Comparison of ENCODE assay signal across 8 cellular contexts in the genomic region with DNA sequence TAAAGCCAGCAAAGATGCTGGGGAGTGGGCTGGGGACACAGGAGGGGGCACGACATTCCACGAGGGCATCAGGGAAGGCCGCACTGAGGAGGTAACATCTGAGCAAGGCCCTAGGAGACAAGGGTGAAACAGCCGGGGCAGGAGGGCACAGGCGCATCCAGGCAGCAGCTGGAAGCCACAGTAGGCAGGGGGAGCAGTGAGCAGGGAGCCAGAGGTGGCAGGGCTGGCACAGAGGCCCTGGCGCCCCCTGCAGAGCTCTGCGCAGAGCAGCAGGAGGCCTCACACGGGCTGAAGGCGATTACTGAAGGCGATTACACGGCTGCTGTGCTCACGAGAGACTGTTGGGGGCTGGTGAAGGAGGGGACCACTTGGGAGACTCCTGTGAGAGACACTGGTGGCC. TPM values are rescaled to one million over a fixed set of nuclear protein-coding genes. Genes with fewer than 3 reads are reported as not detected.
DNase-seq lines count a peak whose midpoint lies in the region; ATAC-seq lines count a peak whose summit lies in the region.

No MANE protein-coding gene starts in this region.

- H3K27me3 Mint-ChIP-seq in activated T-cell treated with anti-CD3 and anti-CD28 coated beads, Interleukin-2, amount 50 U/mL, for 72 hours (ENCODE audit: low read depth) = no peaks in the 10 kb centered on the region

- in situ Hi-C loops in KBM-7 (cut with MboI; ENCODE audit: low pct_unique_long_range_greater_than_20kb, low sequenced_read_pairs) = no loop called here

- H3K36me3 Mint-ChIP-seq in activated T-cell treated with anti-CD3 and anti-CD28 coated beads, Interleukin-2, amount 50 U/mL, for 72 hours (ENCODE audit: insufficient read depth in 2 of 2) = peaks cover 5 to 31% of the 10 kb centered on the region in 2 donors

- H3K9me3 Mint-ChIP-seq in activated T-cell treated with anti-CD3 and anti-CD28 coated beads, Interleukin-2, amount 50 U/mL, for 72 hours = no peaks in the 10 kb centered on the region

- no peak overlapping the region for H3K27ac Mint-ChIP-seq in activated T-cell treated with anti-CD3 and anti-CD28 coated beads, Interleukin-2, amount 50 U/mL, for 72 hours

- DNase-seq in DMS114 treated with DMSO at 0.1 percent for 48 hours (lab: John Stamatoyannopoulos, UW; ENCODE audit: unreplicated experiment) = peak; percentile 26
- peak; percentile 58 for DNase-seq in KBM-7
- DNase-seq in activated T-cell treated with anti-CD3 and anti-CD28 coated beads, Interleukin-2, amount 50 U/mL, for 72 hours = peak; percentile 40 to 63
- DNase-seq in myocyte (ENCODE audit: low read depth) = peak; percentile 34
- no peak for DNase-seq in NCI-H2081 treated with DMSO at 0.1 percent for 48 hours (lab: John Stamatoyannopoulos, UW)
- DNase-seq in GM19240 (ENCODE audit: insufficient read length, low spot score) = no peak

- peaks cover 28% of the 10 kb centered on the region for H3K4me1 Mint-ChIP-seq in activated T-cell treated with anti-CD3 and anti-CD28 coated beads, Interleukin-2, amount 50 U/mL, for 72 hours (ENCODE audit: low read depth)

- ATAC-seq in activated T-cell treated with anti-CD3 and anti-CD28 coated beads, Interleukin-2, amount 50 U/mL, for 72 hours (replicated peaks in 1 of 2) = peak; percentile 75 to 87
- no peak for ATAC-seq in HG03520 (IDR thresholded peaks at IDR 0.05; ENCODE audit: unreplicated experiment)
- no peak for ATAC-seq in HG02759 (IDR thresholded peaks at IDR 0.05; ENCODE audit: unreplicated experiment)

- H3K4me3 Mint-ChIP-seq in activated T-cell treated with anti-CD3 and anti-CD28 coated beads, Interleukin-2, amount 50 U/mL, for 72 hours = no peak overlapping the region

RNA-seq across cellular contexts. Expression of gene LMAN2, which starts 15.4 kb away (rescaled TPM):
- 100 to 1,000 TPM; 115 to 124 TPM for total RNA-seq in activated T-cell treated with anti-CD3 and anti-CD28 coated beads, Interleukin-2, amount 50 U/mL, for 72 hours
- total RNA-seq in myocyte = 155 and 179 TPM in 2 replicates
- polyA plus RNA-seq in myocyte (2012) = 200 TPM

RNA-seq across cellular contexts. Expression of gene RGS14, which starts 21.6 kb away (rescaled TPM):
- 10 to 100 TPM; 41.3 to 50.8 TPM for total RNA-seq in activated T-cell treated with anti-CD3 and anti-CD28 coated beads, Interleukin-2, amount 50 U/mL, for 72 hours
- total RNA-seq in myocyte = 2.5 and 4.1 TPM in 2 replicates
- polyA plus RNA-seq in myocyte (2012) = 0.16 TPM

RNA-seq across cellular contexts. Expression of gene MXD3, which starts 24.4 kb away (rescaled TPM):
- 10 to 100 TPM; 44.2 to 61.1 TPM for total RNA-seq in activated T-cell treated with anti-CD3 and anti-CD28 coated beads, Interleukin-2, amount 50 U/mL, for 72 hours
- 6.4 and 10.8 TPM in 2 replicates for total RNA-seq in myocyte
- 3.0 TPM for polyA plus RNA-seq in myocyte (2012)

RNA-seq across cellular contexts. Expression of gene PRELID1, which starts 32.5 kb away (rescaled TPM):
- 100 to 1,000 TPM; 118 to 128 TPM for total RNA-seq in activated T-cell treated with anti-CD3 and anti-CD28 coated beads, Interleukin-2, amount 50 U/mL, for 72 hours
- 161 and 219 TPM in 2 replicates for total RNA-seq in myocyte
- 170 TPM for polyA plus RNA-seq in myocyte (2012)

RNA-seq across cellular contexts. Expression of gene RAB24, which starts 32.6 kb away (rescaled TPM):
- 10 to 100 TPM; 26.3 to 29.4 TPM for total RNA-seq in activated T-cell treated with anti-CD3 and anti-CD28 coated beads, Interleukin-2, amount 50 U/mL, for 72 hours
- 42.6 and 66.3 TPM in 2 replicates for total RNA-seq in myocyte
- polyA plus RNA-seq in myocyte (2012) = 65.4 TPM

Comparison
In these comparisons a context has a peak if more than half of its experiments do, and no peak if none do; other contexts are left out.
1. DNase-seq: peak in DMS114 treated with DMSO at 0.1 percent for 48 hours (single experiment), KBM-7 (single experiment), activated T-cell treated with anti-CD3 and anti-CD28 coated beads, Interleukin-2, amount 50 U/mL, for 72 hours (2 of 2) and myocyte (single experiment); none in NCI-H2081 treated with DMSO at 0.1 percent for 48 hours (single experiment) and GM19240 (single experiment).
2. ATAC-seq: peak in activated T-cell treated with anti-CD3 and anti-CD28 coated beads, Interleukin-2, amount 50 U/mL, for 72 hours (2 of 2); none in HG03520 (single experiment) and HG02759 (single experiment).